In the genomic region with DNA sequence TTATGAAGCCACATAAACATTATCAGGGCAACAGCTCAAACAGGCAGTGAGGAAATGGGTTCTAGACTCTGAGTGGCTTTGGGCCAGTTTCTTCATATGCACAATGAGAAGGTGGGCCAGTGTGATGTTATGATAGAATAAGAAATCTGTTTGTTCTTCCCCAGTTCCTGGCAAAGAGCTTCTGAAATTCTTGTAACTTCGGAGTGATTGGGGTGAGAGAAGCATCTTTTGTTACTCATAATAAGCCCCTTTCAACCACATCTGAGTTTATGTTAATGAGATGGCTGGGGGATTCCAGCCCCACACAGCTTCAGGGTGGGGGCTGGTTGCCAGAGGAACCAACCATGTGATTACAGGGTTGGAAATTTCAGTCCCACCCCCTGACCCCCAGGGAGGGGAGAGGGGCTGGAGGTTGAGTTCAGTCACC, we compare ENCODE assay signal across 1 cellular context.
TF ChIP-seq lines count a peak whose summit lies in the region.

No MANE protein-coding gene starts in this region.

TF ChIP-seq in IMR-90, 13 proteins besides CTCF, POLR2A, EP300 and RAD21 (continued from another document):
- no peak for TF ChIP-seq MXI1 (IDR thresholded peaks at IDR 0.05; ENCODE audit: borderline replicate concordance, low read depth, low read length)
- TF ChIP-seq MAFK (IDR thresholded peaks at IDR 0.05; ENCODE audit: low read depth, low read length), result no peak
- TF ChIP-seq NFE2L2 (IDR thresholded peaks at IDR 0.05; ENCODE audit: low read depth, low read length), result no peak
- TF ChIP-seq FOS (IDR thresholded peaks at IDR 0.05; ENCODE audit: low read depth, low read length), result no peak
- no peak for TF ChIP-seq RFX5 (IDR thresholded peaks at IDR 0.05; ENCODE audit: low read depth, low read length)
